In genomic region chr3:195001261-195001660, GRCh38 we compare ENCODE assay signal across 11 cellular contexts.
DNase-seq lines count a peak whose midpoint lies in the region; ATAC-seq and TF ChIP-seq lines count a peak whose summit lies in the region.
"Had no signal": no experiment of that assay in that cellular context is flagged by ENCODE, and none has a peak within 500 bp of the region (broad histone marks: within the 10 kb centered on the region; RNA-seq: fewer than 3 reads in every experiment).

No MANE protein-coding gene starts in this region.

- TF ChIP-seq EP300 in sigmoid colon (IDR thresholded peaks at IDR 0.05), result no peak

- H4K20me1 ChIP-seq in BLaER1 treated with 17β-estradiol and CSF1 and Interleukin-3, amounts not matched to agents 10 nM and 100 nM, result no peaks in the 10 kb centered on the region

- no peak overlapping the region for H4K91ac ChIP-seq in neuronal stem cell (ENCODE audit: low read depth, low read length, poor library complexity)

- no peak overlapping the region for H3K14ac ChIP-seq in neuronal stem cell (ENCODE audit: low read length)

- H3K9me3 ChIP-seq in BLaER1 treated with 17β-estradiol and CSF1 and Interleukin-3, amounts not matched to agents 10 nM and 100 nM (replicated peaks in 1 of 11), result no peaks in the 10 kb centered on the region
- no peaks in the 10 kb centered on the region for H3K9me3 ChIP-seq in sigmoid colon
- no peaks in the 10 kb centered on the region for H3K9me3 ChIP-seq in neuronal stem cell (replicated peaks in 1 of 2; ENCODE audit: control insufficient read depth in 2 of 2, insufficient read depth in 1 of 2, low read depth in 1 of 2, low read length in 2 of 2)
- H3K9me3 ChIP-seq: SJSA1 had no signal

- no peak overlapping the region for H2BK15ac ChIP-seq in neuronal stem cell (ENCODE audit: low read length)

- peak overlapping the region in 3 of 11 experiments; percentile 27 to 81 (median 80); a peak in 5 of 22 replicates for H3K9ac ChIP-seq in BLaER1 treated with 17β-estradiol and CSF1 and Interleukin-3, amounts not matched to agents 10 nM and 100 nM
- no peak overlapping the region for H3K9ac ChIP-seq in neuronal stem cell (ENCODE audit: low read depth, low read length, poor library complexity)

- H3K36me3 ChIP-seq in BLaER1 treated with 17β-estradiol and CSF1 and Interleukin-3, amounts not matched to agents 10 nM and 100 nM, result no peaks in the 10 kb centered on the region
- no peaks in the 10 kb centered on the region for H3K36me3 ChIP-seq in sigmoid colon
- H3K36me3 ChIP-seq in neuronal stem cell (replicated peaks in 1 of 2; ENCODE audit: control insufficient read depth in 2 of 2, insufficient read depth in 2 of 2, low read length in 2 of 2), result no peaks in the 10 kb centered on the region
- H3K36me3 ChIP-seq: SJSA1 had no signal

- no peak for TF ChIP-seq POLR2A in sigmoid colon (IDR thresholded peaks at IDR 0.05)

- H3K4me2 ChIP-seq in BLaER1 treated with 17β-estradiol and CSF1 and Interleukin-3, amounts not matched to agents 10 nM and 100 nM, result peak overlapping the region; percentile 62 to 92 (median 85)
- H3K4me2 ChIP-seq in neuronal stem cell (ENCODE audit: insufficient read depth, low read length, poor library complexity, severe bottlenecking), result no peak overlapping the region

- no peaks in the 10 kb centered on the region for H3K4me1 Mint-ChIP-seq in activated T-helper 2 cell treated with anti-CD3 and anti-CD28 coated beads, Interferon-gamma antibody, Interleukin-2, Interleukin-4, amounts not matched to agents 10 μg/mL and 5 μg/mL and 100 μg/mL, durations not matched to agents 14 hours and 24 hours and 36 hours (ENCODE audit: low read depth)

- H3K23ac ChIP-seq in neuronal stem cell (ENCODE audit: low read depth, low read length, poor library complexity), result no peak overlapping the region

- H2BK12ac ChIP-seq in neuronal stem cell (ENCODE audit: low read length), result no peak overlapping the region

- no peak overlapping the region for H3K4me3 Mint-ChIP-seq in activated T-helper 2 cell treated with anti-CD3 and anti-CD28 coated beads, Interferon-gamma antibody, Interleukin-2, Interleukin-4, amounts not matched to agents 10 μg/mL and 5 μg/mL and 100 μg/mL, durations not matched to agents 14 hours and 24 hours and 36 hours (ENCODE audit: low read depth)
- H3K4me3 Mint-ChIP-seq: CD14-positive monocyte had no signal

- H3K27ac ChIP-seq in BLaER1 treated with 17β-estradiol and CSF1 and Interleukin-3, amounts not matched to agents 10 nM and 100 nM, result peak overlapping the region in 8 of 11 experiments; percentile 91 to 97 (median 94); a peak in 16 of 22 replicates
- H3K27ac ChIP-seq in sigmoid colon, result no peak overlapping the region
- H3K27ac ChIP-seq in neuronal stem cell (replicated peaks; ENCODE audit: low read length), result no peak overlapping the region
- H3K27ac ChIP-seq: 22Rv1, SJSA1 had no signal

- H3K9me3 Mint-ChIP-seq in activated T-helper 2 cell treated with anti-CD3 and anti-CD28 coated beads, Interferon-gamma antibody, Interleukin-2, Interleukin-4, amounts not matched to agents 10 μg/mL and 5 μg/mL and 100 μg/mL, durations not matched to agents 14 hours and 24 hours and 36 hours, result no peaks in the 10 kb centered on the region
- H3K9me3 Mint-ChIP-seq: CD14-positive monocyte had no signal

- no peaks in the 10 kb centered on the region for H3K79me1 ChIP-seq in neuronal stem cell (ENCODE audit: low read depth, low read length)

- no peak overlapping the region for H2AFZ ChIP-seq in neuronal stem cell (ENCODE audit: low read length)

- H4K8ac ChIP-seq in neuronal stem cell (ENCODE audit: low read depth, low read length), result no peak overlapping the region

- H3K4me3 ChIP-seq in BLaER1 treated with 17β-estradiol and CSF1 and Interleukin-3, amounts not matched to agents 10 nM and 100 nM, result no peak overlapping the region
- H3K4me3 ChIP-seq in sigmoid colon (no peak overlapping the region), neuronal stem cell (ENCODE audit: low read length in 2 of 2) (no peak overlapping the region)
- H3K4me3 ChIP-seq: SJSA1 had no signal

- H3K27me3 Mint-ChIP-seq in activated T-helper 2 cell treated with anti-CD3 and anti-CD28 coated beads, Interferon-gamma antibody, Interleukin-2, Interleukin-4, amounts not matched to agents 10 μg/mL and 5 μg/mL and 100 μg/mL, durations not matched to agents 14 hours and 24 hours and 36 hours (ENCODE audit: low read depth), result peaks cover 19% of the 10 kb centered on the region

- H2BK120ac ChIP-seq in neuronal stem cell (ENCODE audit: low read depth, low read length), result no peak overlapping the region

- ATAC-seq in activated CD4-positive, CD25-positive, alpha-beta regulatory T cell treated with anti-CD3 and anti-CD28 coated beads, Interleukin-2, amount 50 U/mL, for 24 hours, result no peak

- H3K27ac Mint-ChIP-seq in activated T-helper 2 cell treated with anti-CD3 and anti-CD28 coated beads, Interferon-gamma antibody, Interleukin-2, Interleukin-4, amounts not matched to agents 10 μg/mL and 5 μg/mL and 100 μg/mL, durations not matched to agents 14 hours and 24 hours and 36 hours, result no peak overlapping the region

- in situ Hi-C loops in GM13976 (cut with MboI; ENCODE audit: low sequenced_read_pairs, unreplicated experiment), result no loop called here

- intact Hi-C loops in sigmoid colon (cut with DNase I), result loop anchor here (5.0 kb wide), 1 partner anchor 101 kb away; no protein-coding TSS in a partner anchor
- intact Hi-C loops in activated T-helper 2 cell treated with anti-CD3 and anti-CD28 coated beads, Interferon-gamma antibody, Interleukin-2, Interleukin-4, amounts not matched to agents 10 μg/mL and 5 μg/mL and 100 μg/mL, durations not matched to agents 14 hours and 24 hours and 36 hours (cut with micrococcal nuclease), result no loop called here

- H3K36me3 Mint-ChIP-seq in activated T-helper 2 cell treated with anti-CD3 and anti-CD28 coated beads, Interferon-gamma antibody, Interleukin-2, Interleukin-4, amounts not matched to agents 10 μg/mL and 5 μg/mL and 100 μg/mL, durations not matched to agents 14 hours and 24 hours and 36 hours (ENCODE audit: low read depth), result no peaks in the 10 kb centered on the region
- H3K36me3 Mint-ChIP-seq: CD14-positive monocyte had no signal

- peaks cover 45 to 68% (median 58%) of the 10 kb centered on the region in 10 experiments for H3K4me1 ChIP-seq in BLaER1 treated with 17β-estradiol and CSF1 and Interleukin-3, amounts not matched to agents 10 nM and 100 nM
- H3K4me1 ChIP-seq in sigmoid colon (peaks cover 0 to 4% (median 0%) of the 10 kb centered on the region in 4 donors), neuronal stem cell (ENCODE audit: control insufficient read depth in 2 of 2, insufficient read depth in 1 of 2, low read depth in 1 of 2, low read length in 2 of 2) (no peaks in the 10 kb centered on the region)
- H3K4me1 ChIP-seq: SJSA1 had no signal

- no peak overlapping the region for H2BK5ac ChIP-seq in neuronal stem cell (ENCODE audit: low read length)

- H3K27me3 ChIP-seq in BLaER1 treated with 17β-estradiol and CSF1 and Interleukin-3, amounts not matched to agents 10 nM and 100 nM, result no peaks in the 10 kb centered on the region
- peaks cover 0 to 3% (median 0%) of the 10 kb centered on the region in 3 donors for H3K27me3 ChIP-seq in sigmoid colon
- H3K27me3 ChIP-seq in neuronal stem cell (ENCODE audit: control insufficient read depth in 3 of 3, insufficient read depth in 3 of 3, low read depth in 1 of 3, low read length in 3 of 3), result peaks cover 0 to 8% (median 0%) of the 10 kb centered on the region in 3 experiments
- H3K27me3 ChIP-seq: SJSA1 had no signal

- no peak overlapping the region for H3K18ac ChIP-seq in neuronal stem cell (ENCODE audit: low read length)

- peak; percentile 13 for DNase-seq in activated CD4-positive, CD25-positive, alpha-beta regulatory T cell treated with anti-CD3 and anti-CD28 coated beads, Interleukin-2, amount 50 U/mL, for 72 hours
- peak; percentile 24 for DNase-seq in islet precursor cell
- DNase-seq in sigmoid colon, result peak; percentile 13
- no peak for DNase-seq in neuronal stem cell (ENCODE audit: low spot score)
- DNase-seq in GM13976 (ENCODE audit: low spot score), result no peak
- DNase-seq in activated T-helper 2 cell treated with anti-CD3 and anti-CD28 coated beads, Interferon-gamma antibody, Interleukin-2, Interleukin-4, amounts not matched to agents 10 μg/mL and 5 μg/mL and 100 μg/mL, durations not matched to agents 14 hours and 24 hours and 36 hours (ENCODE audit: low spot score), result no peak

- TF ChIP-seq CTCF in sigmoid colon (IDR thresholded peaks at IDR 0.05), result no peak
- TF ChIP-seq CTCF in GM13976 (IDR thresholded peaks at IDR 0.05; ENCODE audit: borderline replicate concordance, control extremely low read depth, extremely low read depth, insufficient read depth, missing control alignments), result no peak

- H3K4ac ChIP-seq in neuronal stem cell (ENCODE audit: low read length), result no peak overlapping the region

- 91 to 96% methylated on average over 6 of the region's 6 CpGs for WGBS in sigmoid colon, 2 donors
- WGBS in neuronal stem cell (ENCODE audit: extremely low coverage in 2 of 2, insufficient read length in 2 of 2, insufficient replicate concordance in 1 of 2), 2 donors, result no CpG with 5 or more reads among the region's 6 CpGs

- H2AK5ac ChIP-seq in neuronal stem cell (ENCODE audit: low read depth, low read length), result no peak overlapping the region

Comparison
In these comparisons a context has a peak if more than half of its experiments do, and no peak if none do; other contexts are left out.
1. DNase-seq: peak in activated CD4-positive, CD25-positive, alpha-beta regulatory T cell treated with anti-CD3 and anti-CD28 coated beads, Interleukin-2, amount 50 U/mL, for 72 hours (single experiment), islet precursor cell (single experiment) and sigmoid colon (single experiment); none in neuronal stem cell (single experiment), GM13976 (single experiment) and activated T-helper 2 cell treated with anti-CD3 and anti-CD28 coated beads, Interferon-gamma antibody, Interleukin-2, Interleukin-4, amounts not matched to agents 10 μg/mL and 5 μg/mL and 100 μg/mL, durations not matched to agents 14 hours and 24 hours and 36 hours (single experiment).
2. H3K27ac ChIP-seq: peak in BLaER1 treated with 17β-estradiol and CSF1 and Interleukin-3, amounts not matched to agents 10 nM and 100 nM (8 of 11); none in sigmoid colon (0 of 4) and neuronal stem cell (single experiment).